ENCODE assay signal across 1 cellular context in the genomic region with DNA sequence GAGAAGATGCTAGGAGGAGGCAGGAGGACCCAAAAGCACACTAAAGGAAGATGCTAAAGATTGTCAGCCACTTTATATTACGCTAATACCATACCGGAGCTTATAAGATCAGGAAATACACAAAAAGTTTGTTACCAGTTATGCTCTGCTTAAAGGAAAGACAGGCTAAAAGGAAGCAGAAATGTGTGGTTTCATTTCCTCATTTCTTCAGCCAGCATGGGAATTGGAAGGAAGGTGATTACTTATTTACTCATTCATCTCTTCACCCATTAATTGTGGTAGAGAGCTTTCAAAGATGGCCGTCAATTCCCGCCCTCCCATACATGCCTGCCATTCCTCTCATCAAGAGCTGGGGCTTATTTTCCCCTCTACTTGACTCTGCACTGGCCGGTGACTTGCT.
TF ChIP-seq lines count a peak whose summit lies in the region.

No MANE protein-coding gene starts in this region.

TF ChIP-seq in HCT116, 20 proteins besides CTCF, POLR2A, EP300 and RAD21 (continued from another document):
- TF ChIP-seq, protein P1, sequence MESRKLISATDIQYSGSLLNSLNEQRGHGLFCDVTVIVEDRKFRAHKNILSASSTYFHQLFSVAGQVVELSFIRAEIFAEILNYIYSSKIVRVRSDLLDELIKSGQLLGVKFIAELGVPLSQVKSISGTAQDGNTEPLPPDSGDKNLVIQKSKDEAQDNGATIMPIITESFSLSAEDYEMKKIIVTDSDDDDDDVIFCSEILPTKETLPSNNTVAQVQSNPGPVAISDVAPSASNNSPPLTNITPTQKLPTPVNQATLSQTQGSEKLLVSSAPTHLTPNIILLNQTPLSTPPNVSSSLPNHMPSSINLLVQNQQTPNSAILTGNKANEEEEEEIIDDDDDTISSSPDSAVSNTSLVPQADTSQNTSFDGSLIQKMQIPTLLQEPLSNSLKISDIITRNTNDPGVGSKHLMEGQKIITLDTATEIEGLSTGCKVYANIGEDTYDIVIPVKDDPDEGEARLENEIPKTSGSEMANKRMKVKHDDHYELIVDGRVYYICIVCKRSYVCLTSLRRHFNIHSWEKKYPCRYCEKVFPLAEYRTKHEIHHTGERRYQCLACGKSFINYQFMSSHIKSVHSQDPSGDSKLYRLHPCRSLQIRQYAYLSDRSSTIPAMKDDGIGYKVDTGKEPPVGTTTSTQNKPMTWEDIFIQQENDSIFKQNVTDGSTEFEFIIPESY (IDR thresholded peaks at IDR 0.05; ENCODE audit: extremely low read depth, insufficient replicate concordance, low read length) = no peak
- TF ChIP-seq ZFX (IDR thresholded peaks at IDR 0.05) (no peak), ELF1 (IDR thresholded peaks at IDR 0.05; ENCODE audit: borderline replicate concordance, low read depth) (no peak), ZNF274 (IDR thresholded peaks at IDR 0.05; ENCODE audit: low read depth, low read length) (no peak), YY1 (IDR thresholded peaks at IDR 0.05; ENCODE audit: extremely low read depth, insufficient replicate concordance, low read depth, low read length) (no peak)
- TF ChIP-seq, protein P2, sequence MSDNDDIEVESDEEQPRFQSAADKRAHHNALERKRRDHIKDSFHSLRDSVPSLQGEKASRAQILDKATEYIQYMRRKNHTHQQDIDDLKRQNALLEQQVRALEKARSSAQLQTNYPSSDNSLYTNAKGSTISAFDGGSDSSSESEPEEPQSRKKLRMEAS (IDR thresholded peaks at IDR 0.05) = no peak
